ENCODE assay signal across 25 cellular contexts in genomic region chr19:46737275-46737654, GRCh38. TPM values are rescaled to one million over a fixed set of nuclear protein-coding genes. Genes with fewer than 3 reads are reported as not detected.
DNase-seq lines count a peak whose midpoint lies in the region; ATAC-seq and TF ChIP-seq lines count a peak whose summit lies in the region.
"Had no signal": no experiment of that assay in that cellular context is flagged by ENCODE, and none has a peak within 500 bp of the region (broad histone marks: within the 10 kb centered on the region; RNA-seq: fewer than 3 reads in every experiment).

No MANE protein-coding gene starts in this region.

- POLR2A ChIA-PET in WTC11 (lab: Charles Lee): interaction anchor here (0.6 kb wide), 1 partner anchor 8 kb away, joined by 3 read pairs; the partner anchor contains the start of gene FKRP
- POLR2A ChIA-PET in T-cell (lab: Charles Lee): interaction anchor here in 1 of 2 donors (0.5 kb wide), 1 partner anchor 23 kb away, joined by 7 read pairs; no protein-coding TSS in a partner anchor

- 38% methylated on average over 7 of the region's 7 CpGs for WGBS in right cardiac atrium
- 89 to 92% methylated on average over 7 of the region's 7 CpGs for WGBS in lower leg skin, 2 donors

- CTCF ChIA-PET in WTC11 (lab: Charles Lee) (interaction anchor here (1.4 to 1.8 kb wide), 3 partner anchors 8 to 29 kb away, joined by 3 to 6 read pairs (median 4); no protein-coding TSS in a partner anchor), T-cell (lab: Charles Lee) (interaction anchor here in 1 of 2 donors (0.6 to 1.2 kb wide), 3 partner anchors 9 to 103 kb away, joined by 3 to 5 read pairs (median 4); no protein-coding TSS in a partner anchor)

- no peak overlapping the region for H3K4me3 ChIP-seq in right cardiac atrium (ENCODE audit: low read length)
- H3K4me3 ChIP-seq in upper lobe of right lung: no peak overlapping the region
- H3K4me3 ChIP-seq in lower leg skin (ENCODE audit: low read depth, poor library complexity, severe bottlenecking): no peak overlapping the region
- H3K4me3 ChIP-seq: adrenal gland, cardiac muscle cell, neural progenitor cell, SJCRH30, smooth muscle cell had no signal

- H3K4me1 Mint-ChIP-seq in WTC11 (peaks cover 17% of the 10 kb centered on the region), T-cell (peaks cover 23 to 26% (median 24%) of the 10 kb centered on the region in 3 donors)

- H3K27ac Mint-ChIP-seq in WTC11 (peak overlapping the region; percentile 56; the same call in 1 of the 2 replicates), T-cell (no peak overlapping the region)
- H3K27ac Mint-ChIP-seq: B cell, neural progenitor cell, type B pancreatic cell had no signal

- no peaks in the 10 kb centered on the region for H3K27me3 ChIP-seq in right cardiac atrium (ENCODE audit: control insufficient read depth, insufficient read depth)
- no peaks in the 10 kb centered on the region for H3K27me3 ChIP-seq in upper lobe of right lung
- H3K27me3 ChIP-seq: adrenal gland, cardiac muscle cell, foreskin keratinocyte, neural progenitor cell, SJCRH30 had no signal

- H3K9me3 Mint-ChIP-seq in WTC11 (no peaks in the 10 kb centered on the region), T-cell (no peaks in the 10 kb centered on the region)
- H3K9me3 Mint-ChIP-seq: neural progenitor cell, type B pancreatic cell had no signal

- no peak overlapping the region for H3K4me3 Mint-ChIP-seq in WTC11
- H3K4me3 Mint-ChIP-seq in T-cell: no peak overlapping the region
- H3K4me3 Mint-ChIP-seq: B cell, neural progenitor cell, type B pancreatic cell had no signal

- H3K36me3 Mint-ChIP-seq in WTC11: peaks cover 36% of the 10 kb centered on the region
- H3K36me3 Mint-ChIP-seq in T-cell: peaks cover 23% of the 10 kb centered on the region

- ATAC-seq in Right ventricle myocardium inferior (no peak), WTC11 (no peak), right cardiac atrium (no peak), upper lobe of right lung (no peak), T-cell (replicated peaks in 1 of 4) (no peak)
- ATAC-seq: foreskin keratinocyte had no signal

- H3K27ac ChIP-seq in right cardiac atrium (ENCODE audit: low read length) (peak overlapping the region; percentile 30), upper lobe of right lung (peak overlapping the region; percentile 55)
- H3K27ac ChIP-seq: cardiac muscle cell, epithelial cell of prostate, foreskin keratinocyte, neural progenitor cell, SJCRH30 had no signal

- intact Hi-C loops in Right ventricle myocardium inferior (cut with DNase I) (no loop called here), cardiac septum (cut with DNase I) (loop anchor here (5.0 kb wide), 1 partner anchor 240 kb away; no protein-coding TSS in a partner anchor), right cardiac atrium (cut with DNase I) (no loop called here), upper lobe of right lung (cut with DNase I) (no loop called here), lower leg skin (cut with DNase I; ENCODE audit: low total_unique reads) (no loop called here)

- peaks cover 63% of the 10 kb centered on the region for H3K36me3 ChIP-seq in upper lobe of right lung

- no peaks in the 10 kb centered on the region for H3K27me3 Mint-ChIP-seq in WTC11 (ENCODE audit: low read depth)
- no peaks in the 10 kb centered on the region for H3K27me3 Mint-ChIP-seq in T-cell
- H3K27me3 Mint-ChIP-seq: B cell, type B pancreatic cell had no signal

- H3K9me3 ChIP-seq in right cardiac atrium (ENCODE audit: control insufficient read depth, low read length): no peaks in the 10 kb centered on the region
- H3K9me3 ChIP-seq in upper lobe of right lung: no peaks in the 10 kb centered on the region
- H3K9me3 ChIP-seq: adrenal gland, SJCRH30 had no signal

- no peak for TF ChIP-seq POLR2A in lower leg skin (IDR thresholded peaks at IDR 0.05)

- H3K4me1 ChIP-seq in right cardiac atrium (ENCODE audit: control insufficient read depth, insufficient read depth, low read length): peaks cover 20% of the 10 kb centered on the region
- peaks cover 41% of the 10 kb centered on the region for H3K4me1 ChIP-seq in upper lobe of right lung
- H3K4me1 ChIP-seq: foreskin keratinocyte, neural progenitor cell, SJCRH30 had no signal

- DNase-seq in Right ventricle myocardium inferior (ENCODE audit: missing footprints) (peak; percentile 39), cardiac septum (ENCODE audit: low spot score) (no peak), WTC11 (ENCODE audit: low spot score) (no peak), right cardiac atrium (peak in 2 of 3 donors; percentile 59 to 61), upper lobe of right lung (no peak), T-cell (no peak), lower leg skin (ENCODE audit: low spot score in 2 of 2) (no peak), mesenteric fat pad (ENCODE audit: low spot score) (no peak)
- DNase-seq: 8988T; activated CD4-positive, alpha-beta T cell treated with anti-CD3 and anti-CD28 coated beads, Interleukin-2, amount 50 U/mL, for 48 hours; activated gamma-delta T cell treated with Interleukin-2 at 50 U/mL for 16 hours; COR-L47; foreskin keratinocyte; NCI-H1694 treated with DMSO at 0.1 percent for 48 hours; NCI-H226; NCI-H82; SJCRH30; stimulated activated CD4-positive, alpha-beta T cell treated with anti-CD3 and anti-CD28 coated beads, Interleukin-4, amount 100 ng/mL, for 24 hours had no signal

- TF ChIP-seq CTCF in WTC11 (IDR thresholded peaks at IDR 0.05): no peak
- no peak for TF ChIP-seq CTCF in upper lobe of right lung (IDR thresholded peaks at IDR 0.05)
- no peak for TF ChIP-seq CTCF in lower leg skin (IDR thresholded peaks at IDR 0.05)

TF ChIP-seq in WTC11, 78 proteins besides CTCF, POLR2A, EP300 and RAD21:
- no peak for TF ChIP-seq ETV6 (CRISPR knock-in tag; IDR thresholded peaks at IDR 0.05)
- no peak for TF ChIP-seq FOXK1 (CRISPR knock-in tag; IDR thresholded peaks at IDR 0.05)
- TF ChIP-seq JUN (CRISPR knock-in tag; IDR thresholded peaks at IDR 0.05): no peak
- no peak for TF ChIP-seq NR3C1 (CRISPR knock-in tag; conservative IDR thresholded peaks at IDR 0.05; ENCODE audit: low read depth)
- no peak for TF ChIP-seq USF1 (CRISPR knock-in tag; IDR thresholded peaks at IDR 0.05)

RNA-seq across cellular contexts. Expression of gene FKRP, which starts 8.6 kb away (rescaled TPM):
- 16.2 TPM for total RNA-seq in Right ventricle myocardium inferior
- 24.2 TPM for total RNA-seq in cardiac septum
- total RNA-seq in WTC11 (2021): 23.4 to 26.1 TPM (median 24.1 TPM) in 3 replicates
- total RNA-seq in right cardiac atrium: 10 to 100 TPM; 15.0 to 22.7 (median 21.0) TPM
- polyA plus RNA-seq in right cardiac atrium: 15.9 TPM
- total RNA-seq in upper lobe of right lung: 14.2 TPM
- total RNA-seq in T-cell: 10 to 100 TPM; 17.8 to 35.3 (median 23.6) TPM
- 10 to 100 TPM in 3 of 4 donors, 1 to 10 TPM in 1; 9.4 to 16.1 (median 12.8) TPM for total RNA-seq in lower leg skin
- 13.2 TPM for total RNA-seq in mesenteric fat pad

RNA-seq across cellular contexts. Expression of gene STRN4, which starts 9.0 kb away (rescaled TPM):
- 51.4 TPM for total RNA-seq in Right ventricle myocardium inferior
- 54.2 TPM for total RNA-seq in cardiac septum
- 126 to 144 TPM (median 137 TPM) in 3 replicates for total RNA-seq in WTC11 (2021)
- 10 to 100 TPM; 49.0 to 69.8 (median 54.7) TPM for total RNA-seq in right cardiac atrium
- 39.3 TPM for polyA plus RNA-seq in right cardiac atrium
- total RNA-seq in upper lobe of right lung: 68.5 TPM
- total RNA-seq in T-cell: 100 to 1,000 TPM in 3 of 5 donors, 10 to 100 TPM in 2; 85.2 to 123 (median 101) TPM
- total RNA-seq in lower leg skin: 10 to 100 TPM; 81.5 to 97.6 (median 93.5) TPM
- 72.9 TPM for total RNA-seq in mesenteric fat pad

RNA-seq across cellular contexts. Expression of gene PRKD2, which starts 20.4 kb away (rescaled TPM):
- total RNA-seq in Right ventricle myocardium inferior: 9.6 TPM
- total RNA-seq in cardiac septum: 13.3 TPM
- 78.5 to 100 TPM (median 81.5 TPM) in 3 replicates for total RNA-seq in WTC11 (2021)
- 10 to 100 TPM; 14.2 to 16.6 (median 14.8) TPM for total RNA-seq in right cardiac atrium
- polyA plus RNA-seq in right cardiac atrium: 11.3 TPM
- 58.9 TPM for total RNA-seq in upper lobe of right lung
- total RNA-seq in T-cell: 100 to 1,000 TPM; 121 to 145 (median 138) TPM
- total RNA-seq in lower leg skin: 100 to 1,000 TPM in 1 of 4 donors, 10 to 100 TPM in 3; 52.6 to 120 (median 66.7) TPM
- 43.2 TPM for total RNA-seq in mesenteric fat pad

RNA-seq across cellular contexts. Expression of gene SLC1A5, which starts 51.1 kb away (rescaled TPM):
- total RNA-seq in Right ventricle myocardium inferior (10.1 TPM), cardiac septum (6.8 TPM), WTC11 (2021) (173 to 239 TPM (median 187 TPM) in 3 replicates), right cardiac atrium (10 to 100 TPM; 16.9 to 45.6 (median 24.7) TPM), upper lobe of right lung (133 TPM), T-cell (10 to 100 TPM in 4 of 5 donors, 1 to 10 TPM in 1; 7.6 to 50.5 (median 47.7) TPM), lower leg skin (100 to 1,000 TPM in 3 of 4 donors, 10 to 100 TPM in 1; 59.3 to 181 (median 137) TPM), mesenteric fat pad (168 TPM)
- 15.9 TPM for polyA plus RNA-seq in right cardiac atrium

Comparison
In these comparisons a context has a peak if more than half of its experiments do, and no peak if none do; other contexts are left out.
1. DNase-seq: peak in Right ventricle myocardium inferior (single experiment) and right cardiac atrium (2 of 3); none in cardiac septum (single experiment), WTC11 (single experiment), upper lobe of right lung (single experiment), T-cell (0 of 34), lower leg skin (0 of 2) and mesenteric fat pad (single experiment).